8 cellular contexts compared by ENCODE assay signal in genomic region chr5:81165493-81166119, GRCh38.
DNase-seq lines count a peak whose midpoint lies in the region; ATAC-seq and TF ChIP-seq lines count a peak whose summit lies in the region.

No MANE protein-coding gene starts in this region.

- no peak overlapping the region for H3K4me3 ChIP-seq in CD8-positive, alpha-beta T cell (ENCODE audit: low read depth, low read length)
- no peak overlapping the region for H3K4me3 ChIP-seq in RWPE2 (ENCODE audit: severe bottlenecking)

- no peak overlapping the region for H3K27ac ChIP-seq in CD8-positive, alpha-beta T cell (ENCODE audit: low read depth, low read length)
- no peak overlapping the region for H3K27ac ChIP-seq in RWPE2 (ENCODE audit: poor library complexity, severe bottlenecking)

- peaks cover 2% of the 10 kb centered on the region for H3K4me1 Mint-ChIP-seq in CD8-positive, alpha-beta T cell (ENCODE audit: low read depth)

- no peak overlapping the region for H3K4me3 Mint-ChIP-seq in CD8-positive, alpha-beta T cell

- CTCF ChIA-PET in CD8-positive, alpha-beta T cell (lab: Charles Lee) = interaction anchor here (1.2 to 2.0 kb wide), 5 partner anchors 57 to 498 kb away, joined by 3 to 6 read pairs (median 4); no protein-coding TSS in a partner anchor

- peak; percentile 20 to 73 (median 50) for DNase-seq in CD8-positive, alpha-beta T cell
- DNase-seq in HuH-7 (ENCODE audit: low spot score) = peak; percentile 55
- peak; percentile 75 for DNase-seq in RWPE2 (ENCODE audit: low spot score)
- DNase-seq in activated effector memory CD4-positive, alpha-beta T cell treated with anti-CD3 and anti-CD28 coated beads, Interleukin-2, amount 50 U/mL, for 16 hours = peak; percentile 75
- DNase-seq in germinal center (ENCODE audit: low spot score) = peak; percentile 53
- DNase-seq in posterior cingulate gyrus = peak in 8 of 10 donors; percentile 47 to 93 (median 68)

- H3K36me3 Mint-ChIP-seq in CD8-positive, alpha-beta T cell = peaks cover 42% of the 10 kb centered on the region

- H3K9me3 Mint-ChIP-seq in CD8-positive, alpha-beta T cell = no peaks in the 10 kb centered on the region

- POLR2A ChIA-PET in CD8-positive, alpha-beta T cell (lab: Charles Lee) = no interaction called here

- intact Hi-C loops in CD8-positive, alpha-beta T cell (cut with DNase I, micrococcal nuclease) = loop anchor here (1.0 to 5.0 kb wide), 2 partner anchors 228 to 478 kb away; no protein-coding TSS in a partner anchor
- intact Hi-C loops in posterior cingulate gyrus (cut with DNase I) = loop anchor here (10.0 kb wide), 1 partner anchor 201 kb away; the partner anchor contains the start of gene RASGRF2

- peak; percentile 71 for ATAC-seq in CD8-positive, alpha-beta T cell
- ATAC-seq in GM19372 (IDR thresholded peaks at IDR 0.05; ENCODE audit: low read depth, unreplicated experiment) (peak; percentile 71), RWPE2 (ENCODE audit: low read depth) (peak; percentile 93), HG03097 (IDR thresholded peaks at IDR 0.05; ENCODE audit: low FRiP score, unreplicated experiment) (no peak)

- no peaks in the 10 kb centered on the region for H3K27me3 ChIP-seq in CD8-positive, alpha-beta T cell (ENCODE audit: insufficient read depth, low read length)
- no peaks in the 10 kb centered on the region for H3K27me3 ChIP-seq in RWPE2 (ENCODE audit: insufficient read depth, poor library complexity, severe bottlenecking)

- H3K4me1 ChIP-seq in CD8-positive, alpha-beta T cell (ENCODE audit: insufficient read depth, low read length) = no peaks in the 10 kb centered on the region
- no peaks in the 10 kb centered on the region for H3K4me1 ChIP-seq in RWPE2 (ENCODE audit: insufficient read depth, poor library complexity, severe bottlenecking)

- H3K27ac Mint-ChIP-seq in CD8-positive, alpha-beta T cell = peak overlapping the region; percentile 45

- no peaks in the 10 kb centered on the region for H3K36me3 ChIP-seq in CD8-positive, alpha-beta T cell (ENCODE audit: insufficient read depth, low read length)
- H3K36me3 ChIP-seq in RWPE2 (ENCODE audit: low read depth) = no peaks in the 10 kb centered on the region

- no peaks in the 10 kb centered on the region for H3K27me3 Mint-ChIP-seq in CD8-positive, alpha-beta T cell (ENCODE audit: low read depth)

- peak; percentile 52 for TF ChIP-seq CTCF in CD8-positive, alpha-beta T cell (IDR thresholded peaks at IDR 0.05)
- TF ChIP-seq CTCF in RWPE2 (IDR thresholded peaks at IDR 0.05; ENCODE audit: poor library complexity, severe bottlenecking) = peak; percentile 95

- no peaks in the 10 kb centered on the region for H3K9me3 ChIP-seq in CD8-positive, alpha-beta T cell (ENCODE audit: low read length)
- H3K9me3 ChIP-seq in RWPE2 (ENCODE audit: severe bottlenecking) = no peaks in the 10 kb centered on the region
